4 cellular contexts compared by ENCODE assay signal in genomic region chr2:158569284-158569683, GRCh38.
TF ChIP-seq lines count a peak whose summit lies in the region.

No MANE protein-coding gene starts in this region.

TF ChIP-seq in HepG2, 621 proteins besides CTCF, POLR2A, EP300 and RAD21:
- TF ChIP-seq MAFK (conservative IDR thresholded peaks at IDR 0.05 in 1 of 2, IDR thresholded peaks at IDR 0.05 in 1 of 2; ENCODE audit: low read length in 2 of 2) (peak; percentile 84 to 90), PCBP1 (IDR thresholded peaks at IDR 0.05; ENCODE audit: borderline replicate concordance, low read depth, low read length) (no peak), MAFF (IDR thresholded peaks at IDR 0.05; ENCODE audit: low read depth, low read length) (peak; percentile 81)
TF ChIP-seq in HepG2: peak in this region for 2.

TF ChIP-seq in A549, 52 proteins besides CTCF, POLR2A, EP300 and RAD21:
- TF ChIP-seq TP53 (CRISPR knock-in tag; IDR thresholded peaks at IDR 0.05) (no peak), SMC3 (IDR thresholded peaks at IDR 0.05) (no peak), GATA3 (IDR thresholded peaks at IDR 0.05; ENCODE audit: borderline replicate concordance) (no peak), RNF2 (IDR thresholded peaks at IDR 0.05; ENCODE audit: borderline replicate concordance, low read depth) (no peak), MAFK (IDR thresholded peaks at IDR 0.05; ENCODE audit: partially characterized antibody) (peak; percentile 68), ZNF302 (CRISPR knock-in tag; IDR thresholded peaks at IDR 0.05) (no peak)
TF ChIP-seq in A549: peak in this region for 1.

TF ChIP-seq in IMR-90, 13 proteins besides CTCF, POLR2A, EP300 and RAD21:
- TF ChIP-seq RFX5 (IDR thresholded peaks at IDR 0.05; ENCODE audit: low read depth, low read length) (no peak), NFE2L2 (IDR thresholded peaks at IDR 0.05; ENCODE audit: low read depth, low read length) (no peak), CEBPB (IDR thresholded peaks at IDR 0.05; ENCODE audit: low read depth, low read length) (no peak), MAFK (IDR thresholded peaks at IDR 0.05; ENCODE audit: low read depth, low read length) (peak; percentile 77), CHD1 (IDR thresholded peaks at IDR 0.05; ENCODE audit: low read depth, low read length) (no peak), FOS (IDR thresholded peaks at IDR 0.05; ENCODE audit: low read depth, low read length) (no peak)
- TF ChIP-seq, protein P1, sequence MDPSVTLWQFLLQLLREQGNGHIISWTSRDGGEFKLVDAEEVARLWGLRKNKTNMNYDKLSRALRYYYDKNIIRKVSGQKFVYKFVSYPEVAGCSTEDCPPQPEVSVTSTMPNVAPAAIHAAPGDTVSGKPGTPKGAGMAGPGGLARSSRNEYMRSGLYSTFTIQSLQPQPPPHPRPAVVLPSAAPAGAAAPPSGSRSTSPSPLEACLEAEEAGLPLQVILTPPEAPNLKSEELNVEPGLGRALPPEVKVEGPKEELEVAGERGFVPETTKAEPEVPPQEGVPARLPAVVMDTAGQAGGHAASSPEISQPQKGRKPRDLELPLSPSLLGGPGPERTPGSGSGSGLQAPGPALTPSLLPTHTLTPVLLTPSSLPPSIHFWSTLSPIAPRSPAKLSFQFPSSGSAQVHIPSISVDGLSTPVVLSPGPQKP (IDR thresholded peaks at IDR 0.05; ENCODE audit: borderline replicate concordance, low read depth, low read length) = no peak

TF ChIP-seq in K562, 482 proteins besides CTCF, POLR2A, EP300 and RAD21:
- TF ChIP-seq ZNF277 (CRISPR knock-in tag; IDR thresholded peaks at IDR 0.05; ENCODE audit: borderline replicate concordance) (no peak), MAFK (IDR thresholded peaks at IDR 0.05; ENCODE audit: low read length) (peak; percentile 62), GATAD2B (IDR thresholded peaks at IDR 0.05; ENCODE audit: borderline replicate concordance) (no peak), ARID2 (IDR thresholded peaks at IDR 0.05) (no peak), MEF2A (IDR thresholded peaks at IDR 0.05; ENCODE audit: control insufficient read depth, low read depth, low read length) (no peak), ADNP (tag; IDR thresholded peaks at IDR 0.05) (no peak), CXXC5 (CRISPR knock-in tag; IDR thresholded peaks at IDR 0.05) (no peak), DACH1 (IDR thresholded peaks at IDR 0.05; ENCODE audit: partially characterized antibody) (no peak), SLC30A9 (CRISPR knock-in tag; IDR thresholded peaks at IDR 0.05) (no peak), FIP1L1 (IDR thresholded peaks at IDR 0.05; ENCODE audit: low read depth, low read length, poor library complexity, severe bottlenecking) (no peak), ATF6 (CRISPR knock-in tag; IDR thresholded peaks at IDR 0.05) (no peak), MAFF (IDR thresholded peaks at IDR 0.05; ENCODE audit: low read length) (peak; percentile 67), MAFG (tag; conservative IDR thresholded peaks at IDR 0.05) (peak; percentile 41), ZNF696 (CRISPR knock-in tag; conservative IDR thresholded peaks at IDR 0.05) (no peak), RCOR1 (IDR thresholded peaks at IDR 0.05; ENCODE audit: borderline replicate concordance in 1 of 2, low read depth in 2 of 2, low read length in 2 of 2) (no peak), C11orf30 (IDR thresholded peaks at IDR 0.05; ENCODE audit: low read depth) (peak; percentile 47; the same call in 1 of the 2 replicates), HCFC1 (IDR thresholded peaks at IDR 0.05; ENCODE audit: low read depth, low read length) (no peak), ZNF316 (IDR thresholded peaks at IDR 0.05) (peak; percentile 76), ESRRA (IDR thresholded peaks at IDR 0.05; ENCODE audit: borderline replicate concordance, low read depth) (no peak), SRF (CRISPR knock-in tag; IDR thresholded peaks at IDR 0.05) (no peak)
- TF ChIP-seq, protein P2, sequence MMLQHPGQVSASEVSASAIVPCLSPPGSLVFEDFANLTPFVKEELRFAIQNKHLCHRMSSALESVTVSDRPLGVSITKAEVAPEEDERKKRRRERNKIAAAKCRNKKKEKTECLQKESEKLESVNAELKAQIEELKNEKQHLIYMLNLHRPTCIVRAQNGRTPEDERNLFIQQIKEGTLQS (IDR thresholded peaks at IDR 0.05) = no peak
- TF ChIP-seq, protein P2 (CRISPR knock-in tag; conservative IDR thresholded peaks at IDR 0.05) = no peak
TF ChIP-seq in K562: peak in this region for 5.
